Comparison of ENCODE assay signal across 23 cellular contexts in genomic region chr17:58400826-58401225, GRCh38. TPM values are rescaled to one million over a fixed set of nuclear protein-coding genes. Genes with fewer than 3 reads are reported as not detected.
"Had no signal": no experiment of that assay in that cellular context is flagged by ENCODE, and none has a peak within 500 bp of the region (broad histone marks: within the 10 kb centered on the region; RNA-seq: fewer than 3 reads in every experiment).

No MANE protein-coding gene starts in this region.

- H3K9me3 ChIP-seq: ascending aorta, esophagus muscularis mucosa, heart right ventricle, left lung, thoracic aorta, upper lobe of left lung, vagina had no signal

- H3K36me3 ChIP-seq: ascending aorta, esophagus muscularis mucosa, heart right ventricle, left lung, thoracic aorta, upper lobe of left lung, vagina had no signal

- H3K4me1 ChIP-seq: ascending aorta, esophagus muscularis mucosa, heart right ventricle, left lung, vagina had no signal

- H3K27me3 ChIP-seq: ascending aorta, esophagus muscularis mucosa, upper lobe of left lung, vagina had no signal

- ATAC-seq: activated CD4-positive, alpha-beta T cell treated with anti-CD3 and anti-CD28 coated beads for 36 hours; activated CD8-positive, alpha-beta memory T cell treated with anti-CD3 and anti-CD28 coated beads, Interleukin-2, amount 10 ng/mL, durations not matched to agents 7 days and 5 days; activated CD8-positive, alpha-beta T cell treated with anti-CD3 and anti-CD28 coated beads, Interleukin-2, amount 10 ng/mL, durations not matched to agents 7 days and 5 days; heart right ventricle; left lung; right cardiac atrium had no signal

- H3K4me3 ChIP-seq: ascending aorta, esophagus muscularis mucosa, heart right ventricle, left lung, lung, thoracic aorta, upper lobe of left lung, vagina had no signal

- H3K27ac ChIP-seq: ascending aorta, esophagus muscularis mucosa, heart right ventricle, left lung, thoracic aorta, upper lobe of left lung, vagina had no signal

- DNase-seq: activated B cell treated with CpG ODN at 0.5 μM for 24 hours; activated CD4-positive, alpha-beta T cell treated with anti-CD3 and anti-CD28 coated beads for 36 hours; activated CD8-positive, alpha-beta memory T cell treated with anti-CD3 and anti-CD28 coated beads, Interleukin-2, amount 10 ng/mL, durations not matched to agents 7 days and 5 days; activated CD8-positive, alpha-beta T cell treated with anti-CD3 and anti-CD28 coated beads, Interleukin-2, amount 10 ng/mL, durations not matched to agents 7 days and 5 days; activated T-cell treated with anti-CD3 and anti-CD28 coated beads, Interleukin-2, amount 50 U/mL, for 48 hours; endodermal cell; foreskin melanocyte; heart right ventricle; kidney glomerular epithelial cell; left lung; posterior cingulate gyrus; right cardiac atrium; stimulated activated CD4-positive, alpha-beta T cell treated with anti-CD3 and anti-CD28 coated beads, Interleukin-2, amount 100 ng/mL, for 48 hours; stimulated activated naive CD4-positive, alpha-beta T cell treated with Interleukin-2 at 50 U/mL for 16 hours; T-helper 2 cell; upper lobe of left lung had no signal

RNA-seq across cellular contexts. Expression of gene RNF43, which starts 16.5 kb away (rescaled TPM):
- total RNA-seq: glomerular endothelial cell, mesenteric fat pad had no signal
